25 cellular contexts compared by ENCODE assay signal in genomic region chr11:85884581-85885021, GRCh38. TPM values are rescaled to one million over a fixed set of nuclear protein-coding genes. Genes with fewer than 3 reads are reported as not detected.
DNase-seq lines count a peak whose midpoint lies in the region; ATAC-seq lines count a peak whose summit lies in the region.
"Had no signal": no experiment of that assay in that cellular context is flagged by ENCODE, and none has a peak within 500 bp of the region (broad histone marks: within the 10 kb centered on the region; RNA-seq: fewer than 3 reads in every experiment).

No MANE protein-coding gene starts in this region.

- no peak for ATAC-seq in GM19324 (IDR thresholded peaks at IDR 0.05; ENCODE audit: low FRiP score, unreplicated experiment)
- ATAC-seq in GM19328 (IDR thresholded peaks at IDR 0.05; ENCODE audit: unreplicated experiment), result no peak
- ATAC-seq: activated CD8-positive, alpha-beta T cell treated with anti-CD3 and anti-CD28 coated beads for 36 hours; stimulated activated naive CD8-positive, alpha-beta T cell treated with anti-CD3 and anti-CD28 coated beads, Interleukin-15, amount 100 ng/mL, for 72 hours had no signal

- no peaks in the 10 kb centered on the region for H3K36me3 ChIP-seq in H7 (replicated peaks; ENCODE audit: control insufficient read depth, insufficient read depth, low read length)
- H3K36me3 ChIP-seq: left ventricle myocardium inferior, transverse colon had no signal

- H3K27me3 ChIP-seq in H7 (ENCODE audit: control insufficient read depth, insufficient read depth, low read length), result no peaks in the 10 kb centered on the region
- H3K27me3 ChIP-seq: transverse colon had no signal

- H3K4me3 ChIP-seq in H7 (ENCODE audit: insufficient read depth, low read depth, low read length), result no peak overlapping the region
- H3K4me3 ChIP-seq: left ventricle myocardium inferior, smooth muscle cell, transverse colon had no signal

- DNase-seq in EH (ENCODE audit: low read depth), result peak; percentile 59
- peak; percentile 14 for DNase-seq in HT1080 (ENCODE audit: low read depth)
- peak; percentile 42 for DNase-seq in astrocyte of the hippocampus (ENCODE audit: low read depth, low spot score)
- peak; percentile 46 for DNase-seq in kidney glomerular epithelial cell (lab: John Stamatoyannopoulos, UW)
- DNase-seq in medulla oblongata (ENCODE audit: extremely low spot score), result no peak
- no peak for DNase-seq in H7
- DNase-seq: activated CD8-positive, alpha-beta T cell treated with anti-CD3 and anti-CD28 coated beads for 36 hours; activated naive CD4-positive, alpha-beta T cell; activated T-cell treated with anti-CD3 and anti-CD28 coated beads, Interleukin-2, amount 50 U/mL, for 1 hour; amygdala; CD4-positive, alpha-beta memory T cell; central memory CD4-positive, alpha-beta T cell; left ventricle myocardium inferior; NCI-H2081; NCI-H524; RPMI8226; stimulated activated CD4-positive, alpha-beta T cell treated with anti-CD3 and anti-CD28 coated beads, Interleukin-4, amount 100 ng/mL, for 24 hours; stimulated activated naive CD8-positive, alpha-beta T cell treated with anti-CD3 and anti-CD28 coated beads, Interleukin-15, amount 100 ng/mL, for 72 hours; T1000; transverse colon had no signal

RNA-seq across cellular contexts. Expression of gene CCDC83, which starts 29.4 kb away (rescaled TPM):
- total RNA-seq in HT1080 (2014; rRNA removed; shearing (Covaris generic)), result not detected in 2 replicates
- polyA plus RNA-seq in HT1080 (2015; cell fraction: cytosol; rRNA removed), result not detected in 2 replicates
- not detected in 2 replicates for polyA plus RNA-seq in HT1080 (2015; cell fraction: nucleus; rRNA removed)
- not detected in 2 replicates for total RNA-seq in H7 (2014; rRNA removed; shearing (Covaris generic))
- total RNA-seq: activated CD8-positive, alpha-beta T cell treated with anti-CD3 and anti-CD28 coated beads for 36 hours; CD4-positive, alpha-beta memory T cell; left ventricle myocardium inferior; mucosa of gallbladder; smooth muscle cell; transverse colon had no signal
- polyA plus RNA-seq: CD4-positive, alpha-beta memory T cell; esophagus; smooth muscle cell had no signal

Comparison
In these comparisons a context has a peak if more than half of its experiments do, and no peak if none do; other contexts are left out.
1. DNase-seq: peak in EH (single experiment), HT1080 (single experiment), astrocyte of the hippocampus (single experiment) and kidney glomerular epithelial cell (single experiment); none in medulla oblongata (single experiment) and H7 (single experiment).